In genomic region chr9:114076237-114077161, GRCh38 we compare ENCODE assay signal across 1 cellular context.
TF ChIP-seq lines count a peak whose summit lies in the region.

No MANE protein-coding gene starts in this region.

TF ChIP-seq in H1, 55 proteins besides CTCF, POLR2A, EP300 and RAD21:
- TF ChIP-seq ASH2L (IDR thresholded peaks at IDR 0.05; ENCODE audit: low read length) (no peak), RFX5 (IDR thresholded peaks at IDR 0.05; ENCODE audit: borderline replicate concordance, low read depth, low read length) (no peak), CBX8 (IDR thresholded peaks at IDR 0.05; ENCODE audit: borderline replicate concordance, low read depth, low read length) (no peak)
